Comparison of ENCODE assay signal across 11 cellular contexts in the genomic region with DNA sequence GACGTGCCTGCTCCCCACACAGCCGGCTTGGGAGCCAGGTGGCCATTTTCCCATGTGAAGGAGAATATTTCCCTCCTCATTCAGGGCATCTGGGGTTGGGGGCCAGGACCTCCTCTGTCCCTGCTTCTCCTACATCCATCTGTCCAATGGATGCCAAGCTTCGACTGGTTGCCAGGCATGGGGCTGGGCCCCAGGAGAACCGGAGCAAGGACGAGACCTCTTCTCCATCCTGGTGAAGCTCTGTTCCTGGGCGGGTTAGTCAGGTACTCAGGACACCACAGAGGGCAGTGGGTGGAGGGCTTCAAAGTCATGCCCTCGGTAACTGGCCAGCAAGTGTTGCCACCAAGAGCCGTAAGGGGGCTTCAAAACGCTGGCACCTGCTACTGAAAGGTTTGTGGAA. TPM values are rescaled to one million over a fixed set of nuclear protein-coding genes. Genes with fewer than 3 reads are reported as not detected.
"Had no signal": no experiment of that assay in that cellular context is flagged by ENCODE, and none has a peak within 500 bp of the region (broad histone marks: within the 10 kb centered on the region; RNA-seq: fewer than 3 reads in every experiment).

No MANE protein-coding gene starts in this region.

- H2AFZ ChIP-seq: GM23248 had no signal

- DNase-seq: GM23248, GOT3, H9, HCEC 1CT, KBM-7 had no signal

- FAIRE-seq: H54, HepG2 had no signal

- H3K27ac ChIP-seq: GM23248, HL-60, KMS-11 had no signal

- H3K4me3 ChIP-seq: GM23248 had no signal

- H3K4me2 ChIP-seq: KMS-11 had no signal

- H3K9ac ChIP-seq: GM23248, KMS-11 had no signal

RNA-seq across cellular contexts. Expression of a gene that starts 22.3 kb away (rescaled TPM):
- total RNA-seq: GM23248, HT1080 had no signal
- polyA plus RNA-seq: GM23248, IgD-negative memory B cell had no signal
